ENCODE assay signal across 22 cellular contexts in the genomic region with DNA sequence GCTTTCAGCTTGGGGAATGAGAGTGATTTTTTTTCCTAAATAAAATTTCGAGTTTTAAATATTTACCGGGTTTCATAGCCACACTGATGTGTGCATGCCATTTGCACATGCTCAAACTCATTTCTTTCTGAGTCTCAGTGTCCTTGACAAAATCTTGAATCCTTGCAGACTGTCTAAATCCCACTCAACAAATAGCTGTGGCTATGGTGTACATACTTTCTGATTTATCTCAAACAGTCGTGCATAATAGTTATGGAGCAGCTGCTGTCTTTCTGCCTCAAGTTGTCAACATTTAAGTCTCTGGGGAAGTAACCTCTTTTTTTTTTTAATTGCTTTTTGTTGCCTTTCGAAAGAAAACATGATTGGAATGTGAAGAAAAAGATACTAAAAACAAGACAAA. TPM values are rescaled to one million over a fixed set of nuclear protein-coding genes. Genes with fewer than 3 reads are reported as not detected.
DNase-seq lines count a peak whose midpoint lies in the region; ATAC-seq and TF ChIP-seq lines count a peak whose summit lies in the region.
"Had no signal": no experiment of that assay in that cellular context is flagged by ENCODE, and none has a peak within 500 bp of the region (broad histone marks: within the 10 kb centered on the region; RNA-seq: fewer than 3 reads in every experiment).

No MANE protein-coding gene starts in this region.

- no peak overlapping the region for H3K4me3 Mint-ChIP-seq in memory B cell
- H3K4me3 Mint-ChIP-seq: naive thymus-derived CD8-positive, alpha-beta T cell had no signal

- TF ChIP-seq POLR2A in vagina (IDR thresholded peaks at IDR 0.05): no peak

- 92% methylated on average over 3 of the region's 4 CpGs for WGBS in HUES64

- H3K9me3 ChIP-seq in HUES64 (ENCODE audit: insufficient read depth, low read depth, low read length) (no peaks in the 10 kb centered on the region), vagina (no peaks in the 10 kb centered on the region)
- H3K9me3 ChIP-seq: BLaER1, HAP-1, SJSA1, transverse colon had no signal

- H3K4me1 ChIP-seq in HUES64 (ENCODE audit: insufficient read depth, low read length) (peaks cover 20% of the 10 kb centered on the region), vagina (peaks cover 8% of the 10 kb centered on the region)

- TF ChIP-seq CTCF in AG10803 (conservative IDR thresholded peaks at IDR 0.05; ENCODE audit: low read length): no peak
- TF ChIP-seq CTCF in vagina (IDR thresholded peaks at IDR 0.05): no peak

- ATAC-seq in memory B cell (ENCODE audit: low read depth) (no peak), HG02885 (IDR thresholded peaks at IDR 0.05; ENCODE audit: poor library complexity, unreplicated experiment) (no peak)
- ATAC-seq: naive thymus-derived CD8-positive, alpha-beta T cell had no signal

- intact Hi-C loops in vagina (cut with DNase I): no loop called here

- DNase-seq in AG10803 (ENCODE audit: low read depth) (peak; percentile 94), dedifferentiated amniotic fluid mesenchymal stem cell (ENCODE audit: extremely low spot score) (peak; percentile 48), memory B cell (ENCODE audit: low spot score in 2 of 2) (no peak), NCI-H82 (lab: John Stamatoyannopoulos, UW) (no peak), UCSD-AML1 (lab: John Stamatoyannopoulos, UW; ENCODE audit: unreplicated experiment) (no peak), vagina (ENCODE audit: extremely low spot score in 2 of 2) (no peak)
- DNase-seq: activated CD4-positive, alpha-beta T cell treated with anti-CD3 and anti-CD28 coated beads, Interleukin-2, amount 50 U/mL, for 4 hours; amygdala; naive thymus-derived CD8-positive, alpha-beta T cell; NK-92 treated with Interleukin-12 subunit alpha and Interleukin-12 subunit beta, amount 100 ng/mL, for 24 hours; stimulated activated CD4-positive, alpha-beta T cell treated with anti-CD3 and anti-CD28 coated beads, Interleukin-2, amount 100 ng/mL, for 48 hours; T-helper 9 cell; transverse colon had no signal

- H3K4me1 Mint-ChIP-seq in memory B cell: peaks cover 24% of the 10 kb centered on the region

- H3K27me3 Mint-ChIP-seq in memory B cell: no peaks in the 10 kb centered on the region

- H3K9me3 Mint-ChIP-seq in memory B cell: no peaks in the 10 kb centered on the region
- H3K9me3 Mint-ChIP-seq: activated T-helper 2 cell treated with anti-CD3 and anti-CD28 coated beads, Interferon-gamma antibody, Interleukin-2, Interleukin-4, amounts not matched to agents 10 μg/mL and 5 μg/mL and 100 μg/mL, durations not matched to agents 14 hours and 24 hours and 36 hours had no signal

- H3K4me3 ChIP-seq in AG10803 (ENCODE audit: low read length): no peak overlapping the region
- no peak overlapping the region for H3K4me3 ChIP-seq in HUES64 (ENCODE audit: low read length)
- no peak overlapping the region for H3K4me3 ChIP-seq in vagina
- H3K4me3 ChIP-seq: BLaER1, coronary artery, HAP-1, SJSA1, transverse colon had no signal

- peaks cover 31% of the 10 kb centered on the region for H3K36me3 Mint-ChIP-seq in memory B cell
- H3K36me3 Mint-ChIP-seq: naive thymus-derived CD8-positive, alpha-beta T cell had no signal

- H3K27ac ChIP-seq in HUES64 (ENCODE audit: low read depth, low read length): peak overlapping the region; percentile 9; the same call in 1 of the 2 replicates
- H3K27ac ChIP-seq in vagina: no peak overlapping the region
- H3K27ac ChIP-seq: BLaER1, epithelial cell of prostate, SJSA1, transverse colon had no signal

- H3K36me3 ChIP-seq in HUES64 (ENCODE audit: insufficient read depth, low read length) (peaks cover 41% of the 10 kb centered on the region), vagina (peaks cover 0 to 30% of the 10 kb centered on the region in 2 donors)

- no peak overlapping the region for H3K9ac ChIP-seq in HUES64 (ENCODE audit: low read depth, low read length)
- H3K9ac ChIP-seq: BLaER1 had no signal

- peak overlapping the region; percentile 12 for H3K27ac Mint-ChIP-seq in memory B cell
- H3K27ac Mint-ChIP-seq: activated T-helper 2 cell treated with anti-CD3 and anti-CD28 coated beads, Interferon-gamma antibody, Interleukin-2, Interleukin-4, amounts not matched to agents 10 μg/mL and 5 μg/mL and 100 μg/mL, durations not matched to agents 14 hours and 24 hours and 36 hours; naive thymus-derived CD8-positive, alpha-beta T cell had no signal

- H3K27me3 ChIP-seq in HUES64 (ENCODE audit: insufficient read depth, low read length) (no peaks in the 10 kb centered on the region), vagina (no peaks in the 10 kb centered on the region)
- H3K27me3 ChIP-seq: BLaER1, SJSA1, transverse colon had no signal

RNA-seq across cellular contexts. Expression of gene UTS2B, which starts 52.8 kb away (rescaled TPM):
- polyA plus RNA-seq in HUES64 (2013, experiment 1 of 2): not detected
- polyA plus RNA-seq in HUES64 (2013, experiment 2 of 2): 0.25 TPM
- 1.7 TPM for total RNA-seq in vagina
- total RNA-seq: lower leg skin; naive thymus-derived CD8-positive, alpha-beta T cell had no signal
- polyA plus RNA-seq: naive thymus-derived CD8-positive, alpha-beta T cell had no signal

RNA-seq across cellular contexts. Expression of gene CCDC50, which starts 53.9 kb away (rescaled TPM):
- 22.2 TPM for polyA plus RNA-seq in HUES64 (2013, experiment 1 of 2)
- 35.5 TPM for polyA plus RNA-seq in HUES64 (2013, experiment 2 of 2)
- 58.7 TPM for total RNA-seq in vagina

Comparison
In these comparisons a context has a peak if more than half of its experiments do, and no peak if none do; other contexts are left out.
1. DNase-seq: peak in AG10803 (single experiment) and dedifferentiated amniotic fluid mesenchymal stem cell (single experiment); none in memory B cell (0 of 2), NCI-H82 (single experiment), UCSD-AML1 (single experiment) and vagina (0 of 2).